Comparison of ENCODE assay signal across 9 cellular contexts in the genomic region with DNA sequence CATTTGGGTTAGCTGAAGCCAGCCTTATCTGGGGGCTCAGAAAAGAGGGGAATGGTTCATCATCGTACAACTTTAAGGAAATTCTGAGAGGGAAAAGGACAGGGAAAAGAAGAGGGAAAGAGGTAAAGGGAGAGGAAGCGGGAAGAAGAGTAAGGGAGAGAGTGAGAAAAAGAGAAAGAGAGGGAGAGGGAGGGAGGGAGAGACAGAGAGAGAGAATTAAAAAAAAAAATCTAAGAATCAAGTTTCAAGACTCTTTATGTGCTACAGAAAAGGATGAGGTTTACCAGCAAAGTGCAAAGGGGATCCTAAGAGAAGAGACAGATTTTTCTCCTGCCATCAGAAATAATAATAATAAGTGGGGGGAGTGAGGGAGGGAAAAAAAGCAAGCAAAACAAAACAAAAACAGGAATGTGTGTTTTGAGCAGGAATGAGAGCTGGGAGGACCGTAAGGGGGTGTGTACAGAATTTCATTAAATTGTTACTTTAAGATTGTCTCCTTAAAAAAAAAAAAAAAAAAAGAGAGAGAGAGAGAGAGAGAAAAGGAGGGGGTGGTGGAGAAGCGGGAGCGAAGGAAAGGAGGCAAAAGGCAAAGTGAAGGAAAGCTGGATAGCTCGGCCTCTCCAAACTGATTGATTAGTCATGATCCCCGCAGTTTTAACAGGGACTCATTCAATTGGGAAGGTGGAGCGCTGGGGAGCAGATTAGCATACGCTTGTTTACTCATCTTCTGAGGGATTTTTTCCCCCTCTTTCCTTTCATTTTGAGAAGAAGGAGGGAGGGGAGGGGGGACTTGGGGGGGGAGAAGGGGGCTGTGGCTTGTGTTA. TPM values are rescaled to one million over a fixed set of nuclear protein-coding genes. Genes with fewer than 3 reads are reported as not detected.
DNase-seq lines count a peak whose midpoint lies in the region; ATAC-seq lines count a peak whose summit lies in the region.
"Had no signal": no experiment of that assay in that cellular context is flagged by ENCODE, and none has a peak within 500 bp of the region (broad histone marks: within the 10 kb centered on the region; RNA-seq: fewer than 3 reads in every experiment).

No MANE protein-coding gene starts in this region.

- no peaks in the 10 kb centered on the region for H3K79me2 ChIP-seq in Karpas-422 (ENCODE audit: low read length)

- H3K36me3 ChIP-seq in Karpas-422 (ENCODE audit: insufficient read depth, low read length): no peaks in the 10 kb centered on the region

- H4K20me1 ChIP-seq in Karpas-422 (ENCODE audit: insufficient read depth, low read depth, low read length): no peaks in the 10 kb centered on the region

- H3K27ac ChIP-seq in Karpas-422 (ENCODE audit: low read length): no peak overlapping the region

- peak; percentile 76 for DNase-seq in HT1080 (ENCODE audit: low read depth)
- peak; percentile 83 for DNase-seq in amniotic stem cell (lab: John Stamatoyannopoulos, UW)
- DNase-seq in stromal cell of bone marrow (ENCODE audit: low read depth): peak; percentile 82
- no peak for DNase-seq in activated CD4-positive, CD25-positive, alpha-beta regulatory T cell treated with anti-CD3 and anti-CD28 coated beads, Interleukin-2, amount 50 U/mL, for 72 hours
- no peak for DNase-seq in Karpas-422

- no peak overlapping the region for H3K4me2 ChIP-seq in Karpas-422 (ENCODE audit: low read depth, low read length, poor library complexity, severe bottlenecking)

- H3K9me3 ChIP-seq in iPS-18c (ENCODE audit: control insufficient read depth, insufficient read depth, low read length) (no peaks in the 10 kb centered on the region), Karpas-422 (ENCODE audit: low read length) (no peaks in the 10 kb centered on the region)

- H2AFZ ChIP-seq in Karpas-422 (ENCODE audit: low read length): no peak overlapping the region

- peak overlapping the region; percentile 21; the same call in 1 of the 2 replicates for H3K4me3 ChIP-seq in iPS-18c (ENCODE audit: insufficient read depth, low read depth, low read length)
- no peak overlapping the region for H3K4me3 ChIP-seq in Karpas-422 (ENCODE audit: low read length)

- H3K9ac ChIP-seq in Karpas-422 (ENCODE audit: low read length): no peak overlapping the region

- H3K4me1 ChIP-seq in Karpas-422 (ENCODE audit: low read length): no peaks in the 10 kb centered on the region

- H3K9me2 ChIP-seq in Karpas-422 (replicated peaks; ENCODE audit: insufficient read depth, low read length): no peaks in the 10 kb centered on the region

- no peaks in the 10 kb centered on the region for H3K27me3 ChIP-seq in Karpas-422 (ENCODE audit: low read length)

- ATAC-seq in HG02610 (IDR thresholded peaks at IDR 0.05; ENCODE audit: unreplicated experiment) (no peak), esophagus mucosa (no peak)
- ATAC-seq: activated naive CD4-positive, alpha-beta T cell treated with anti-CD3 and anti-CD28 coated beads, Interleukin-2, amount 50 U/mL, for 72 hours had no signal

RNA-seq across cellular contexts. Expression of gene PAPPA, which starts 0.4 kb away (rescaled TPM):
- 3.7 and 5.4 TPM in 2 replicates for total RNA-seq in HT1080 (2014; rRNA removed; shearing (Covaris generic))
- 11.7 and 16.3 TPM in 2 replicates for polyA plus RNA-seq in HT1080 (2015; cell fraction: cytosol; rRNA removed)
- 77.5 and 85.0 TPM in 2 replicates for polyA plus RNA-seq in HT1080 (2015; cell fraction: nucleus; rRNA removed)
- total RNA-seq in esophagus mucosa: 9.4 TPM
- total RNA-seq in Karpas-422 (2014; rRNA removed; shearing (Covaris generic); ENCODE audit: low replicate concordance): 0.14 and 0.30 TPM in 2 replicates

Comparison
In these comparisons a context has a peak if more than half of its experiments do, and no peak if none do; other contexts are left out.
1. DNase-seq: peak in HT1080 (single experiment), amniotic stem cell (single experiment) and stromal cell of bone marrow (single experiment); none in activated CD4-positive, CD25-positive, alpha-beta regulatory T cell treated with anti-CD3 and anti-CD28 coated beads, Interleukin-2, amount 50 U/mL, for 72 hours (single experiment) and Karpas-422 (single experiment).